ENCODE assay signal across 10 cellular contexts in genomic region chr19:36151144-36152051, GRCh38. TPM values are rescaled to one million over a fixed set of nuclear protein-coding genes. Genes with fewer than 3 reads are reported as not detected.
DNase-seq lines count a peak whose midpoint lies in the region; ATAC-seq, FAIRE-seq and TF ChIP-seq lines count a peak whose summit lies in the region.
"Had no signal": no experiment of that assay in that cellular context is flagged by ENCODE, and none has a peak within 500 bp of the region (broad histone marks: within the 10 kb centered on the region; RNA-seq: fewer than 3 reads in every experiment).

No MANE protein-coding gene starts in this region.

- H3K36me3 ChIP-seq in ascending aorta = peaks cover 40 to 42% of the 10 kb centered on the region in 2 donors
- H3K36me3 ChIP-seq in osteoblast (ENCODE audit: insufficient read depth, low read length) = peaks cover 32% of the 10 kb centered on the region

- no peak for TF ChIP-seq EP300 in A549 (IDR thresholded peaks at IDR 0.05)

- H2AFZ ChIP-seq in osteoblast (ENCODE audit: low read length) = no peak overlapping the region

- no peak for FAIRE-seq in A549 (lab: Jason Lieb, UNC)

- POLR2A ChIA-PET in A549 (lab: Yijun Ruan, JAX) = interaction anchor here (0.7 to 1.1 kb wide), 3 partner anchors 15 to 37 kb away, joined by 3 to 5 read pairs (median 4); partner anchors contain the start of gene POLR2I

- intact Hi-C loops in ascending aorta (cut with DNase I) (loop anchor here (1.0 to 5.0 kb wide), 5 partner anchors 11 to 394 kb away; partner anchors contain the start of genes CAPNS1, HSPB6, PROSER3 and ZNF146), cardiac septum (cut with DNase I) (loop anchor here (1.0 kb wide), 2 partner anchors 9 to 23 kb away; no protein-coding TSS in a partner anchor)

- no peak for TF ChIP-seq RAD21 in A549 (conservative IDR thresholded peaks at IDR 0.05 in 1 of 2, IDR thresholded peaks at IDR 0.05 in 1 of 2)

- ATAC-seq in A549 = peak; percentile 8 to 10; a peak in 5 of 6 replicates

- H3K27me3 ChIP-seq in ascending aorta (no peaks in the 10 kb centered on the region), osteoblast (ENCODE audit: insufficient read depth, low read length) (no peaks in the 10 kb centered on the region)

- 93% methylated on average over 46 of the region's 47 CpGs for WGBS in A549 (ENCODE audit: missing lambda C conversion rate)

- H3K4me1 ChIP-seq in A549 = no peaks in the 10 kb centered on the region
- H3K4me1 ChIP-seq in ascending aorta = peaks cover 4 to 17% of the 10 kb centered on the region in 2 donors
- H3K4me1 ChIP-seq in osteoblast (ENCODE audit: insufficient read depth, low read length) = peaks cover 7% of the 10 kb centered on the region

- H3K4me3 ChIP-seq in A549 (no peak overlapping the region), ascending aorta (peak overlapping the region; percentile 74 to 96), osteoblast (ENCODE audit: insufficient read depth, low read length) (peak overlapping the region; percentile 65)

- TF ChIP-seq CTCF in A549 (IDR thresholded peaks at IDR 0.05) = no peak
- TF ChIP-seq CTCF in ascending aorta (IDR thresholded peaks at IDR 0.05) = no peak
- TF ChIP-seq CTCF in osteoblast (IDR thresholded peaks at IDR 0.05; ENCODE audit: extremely low read depth, low read depth, low read length) = no peak

- H3K27ac ChIP-seq in A549 = no peak overlapping the region
- peak overlapping the region; percentile 99 to 100 for H3K27ac ChIP-seq in ascending aorta
- no peak overlapping the region for H3K27ac ChIP-seq in osteoblast (ENCODE audit: low read depth, low read length)

- no peaks in the 10 kb centered on the region for H3K9me3 ChIP-seq in A549
- H3K9me3 ChIP-seq in ascending aorta = no peaks in the 10 kb centered on the region
- no peaks in the 10 kb centered on the region for H3K9me3 ChIP-seq in osteoblast (ENCODE audit: low read depth, low read length)

- peaks cover 4% of the 10 kb centered on the region for H3K79me2 ChIP-seq in osteoblast (ENCODE audit: insufficient read depth, low read length)

- DNase-seq in A549 (ENCODE audit: low read depth in 1 of 2, low spot score in 1 of 2) (no peak), ascending aorta (ENCODE audit: low spot score in 2 of 2) (peak; percentile 39 to 85), cardiac septum (ENCODE audit: low spot score) (peak; percentile 82), osteoblast (ENCODE audit: insufficient read length, low spot score, missing footprints) (peak; percentile 89), LoVo (ENCODE audit: low spot score) (no peak), mucosa of gallbladder (ENCODE audit: low spot score) (no peak)
- DNase-seq in activated effector memory CD4-positive, alpha-beta T cell treated with anti-CD3 and anti-CD28 coated beads, Interleukin-2, amount 50 U/mL, for 16 hours = no peak
- DNase-seq in activated CD4-positive, CD25-positive, alpha-beta regulatory T cell treated with anti-CD3 and anti-CD28 coated beads, Interleukin-2, amount 50 U/mL, for 72 hours = no peak
- DNase-seq: ACHN had no signal

- TF ChIP-seq POLR2A in A549 (IDR thresholded peaks at IDR 0.05; ENCODE audit: low read length) = no peak

- CTCF ChIA-PET in A549 (lab: Yijun Ruan, JAX) = interaction anchor here (0.6 to 7.2 kb wide), 5 partner anchors 10 to 90 kb away, joined by 3 to 67 read pairs (median 5); partner anchors contain the start of gene ZNF565

- H4K20me1 ChIP-seq in osteoblast (ENCODE audit: insufficient read depth, low read length) = peaks cover 3% of the 10 kb centered on the region

- H3K4me2 ChIP-seq in A549 (no peak overlapping the region), osteoblast (ENCODE audit: insufficient read depth, low read length) (peak overlapping the region; percentile 71)

TF ChIP-seq in A549, 52 proteins besides CTCF, POLR2A, EP300 and RAD21 (continues in another document):
- no peak for TF ChIP-seq HOXB5 (CRISPR knock-in tag; IDR thresholded peaks at IDR 0.05)
- no peak for TF ChIP-seq POLR2AphosphoS2 (conservative IDR thresholded peaks at IDR 0.05; ENCODE audit: low read length)
- TF ChIP-seq ELK1 (IDR thresholded peaks at IDR 0.05; ENCODE audit: low read depth, low read length) = no peak
- no peak for TF ChIP-seq MYC (IDR thresholded peaks at IDR 0.05; ENCODE audit: borderline replicate concordance, low read length)
- TF ChIP-seq ZC3H11A (IDR thresholded peaks at IDR 0.05) = no peak
- TF ChIP-seq RARB (CRISPR knock-in tag; IDR thresholded peaks at IDR 0.05) = no peak
- no peak for TF ChIP-seq PBX3 (IDR thresholded peaks at IDR 0.05)
- TF ChIP-seq HMGXB4 (CRISPR knock-in tag; IDR thresholded peaks at IDR 0.05; ENCODE audit: borderline replicate concordance) = no peak
- no peak for TF ChIP-seq FOSB (CRISPR knock-in tag; IDR thresholded peaks at IDR 0.05)

RNA-seq across cellular contexts. Expression of gene COX7A1, which starts 0.8 kb away (rescaled TPM):
- polyA plus RNA-seq in A549 (2011; rRNA removed) = not detected in 2 replicates
- polyA plus RNA-seq in A549 (2012; cell fraction: cytosol; rRNA removed) = not detected in 2 replicates
- polyA plus RNA-seq in A549 (2012; cell fraction: nucleus; rRNA removed) = not detected in 2 replicates
- not detected in 3 replicates for polyA plus RNA-seq in A549 (2017; fragmentation: RNase III; extraction: RNeasy Plus Mini Kit Qiagen cat#74134 plus additional on column Dnase treatment)
- not detected in 2 replicates for polyA minus RNA-seq in A549 (2011; rRNA and poly(A)+ RNA removed)
- total RNA-seq in ascending aorta = 51.2 TPM
- total RNA-seq in cardiac septum = 1,917 TPM
- total RNA-seq in osteoblast = 8.3 and 13.6 TPM in 2 replicates
- total RNA-seq in mucosa of gallbladder = 55.7 TPM
- total RNA-seq: H4 had no signal

RNA-seq across cellular contexts. Expression of gene CAPNS1, which starts 11.5 kb away (rescaled TPM):
- 1,014 and 1,236 TPM in 2 replicates for polyA plus RNA-seq in A549 (2011; rRNA removed)
- 1,125 and 1,682 TPM in 2 replicates for polyA plus RNA-seq in A549 (2012; cell fraction: cytosol; rRNA removed)
- 829 and 1,189 TPM in 2 replicates for polyA plus RNA-seq in A549 (2012; cell fraction: nucleus; rRNA removed)
- polyA plus RNA-seq in A549 (2017; fragmentation: RNase III; extraction: RNeasy Plus Mini Kit Qiagen cat#74134 plus additional on column Dnase treatment) = 1,540 to 1,639 TPM (median 1,551 TPM) in 3 replicates
- polyA minus RNA-seq in A549 (2011; rRNA and poly(A)+ RNA removed) = 1,088 and 1,267 TPM in 2 replicates
- 168 TPM for total RNA-seq in ascending aorta
- total RNA-seq in cardiac septum = 892 TPM
- total RNA-seq in osteoblast = 400 and 420 TPM in 2 replicates
- total RNA-seq in mucosa of gallbladder = 584 TPM

RNA-seq across cellular contexts. Expression of gene TBCB, which starts 36.1 kb away (rescaled TPM):
- polyA plus RNA-seq in A549 (2011; rRNA removed) = 384 and 395 TPM in 2 replicates
- polyA plus RNA-seq in A549 (2012; cell fraction: cytosol; rRNA removed) = 1,257 and 1,314 TPM in 2 replicates
- polyA plus RNA-seq in A549 (2012; cell fraction: nucleus; rRNA removed) = 726 and 838 TPM in 2 replicates
- polyA plus RNA-seq in A549 (2017; fragmentation: RNase III; extraction: RNeasy Plus Mini Kit Qiagen cat#74134 plus additional on column Dnase treatment) = 352 to 400 TPM (median 397 TPM) in 3 replicates
- polyA minus RNA-seq in A549 (2011; rRNA and poly(A)+ RNA removed) = 256 and 287 TPM in 2 replicates
- total RNA-seq in ascending aorta = 129 TPM
- total RNA-seq in cardiac septum = 142 TPM
- 126 and 136 TPM in 2 replicates for total RNA-seq in osteoblast
- total RNA-seq in mucosa of gallbladder = 132 TPM

RNA-seq across cellular contexts. Expression of gene POLR2I, which starts 36.7 kb away (rescaled TPM):
- polyA plus RNA-seq in A549 (2011; rRNA removed) (107 and 123 TPM in 2 replicates), A549 (2017; fragmentation: RNase III; extraction: RNeasy Plus Mini Kit Qiagen cat#74134 plus additional on column Dnase treatment) (264 to 284 TPM (median 277 TPM) in 3 replicates)
- 490 and 587 TPM in 2 replicates for polyA plus RNA-seq in A549 (2012; cell fraction: cytosol; rRNA removed)
- 232 and 242 TPM in 2 replicates for polyA plus RNA-seq in A549 (2012; cell fraction: nucleus; rRNA removed)
- polyA minus RNA-seq in A549 (2011; rRNA and poly(A)+ RNA removed) = 379 and 495 TPM in 2 replicates
- total RNA-seq in ascending aorta (21.0 TPM), cardiac septum (98.7 TPM), osteoblast (22.4 and 33.6 TPM in 2 replicates), mucosa of gallbladder (74.5 TPM)

RNA-seq across cellular contexts. Expression of gene OVOL3, which starts 40.5 kb away (rescaled TPM):
- polyA plus RNA-seq in A549 (2011; rRNA removed) (not detected in 2 replicates), A549 (2017; fragmentation: RNase III; extraction: RNeasy Plus Mini Kit Qiagen cat#74134 plus additional on column Dnase treatment) (0.14 to 0.63 TPM (median 0.31 TPM) in 3 replicates)
- polyA plus RNA-seq in A549 (2012; cell fraction: cytosol; rRNA removed) = 0.43 and 0.70 TPM in 2 replicates
- polyA plus RNA-seq in A549 (2012; cell fraction: nucleus; rRNA removed) = 3.4 and 6.1 TPM in 2 replicates
- not detected in 2 replicates for polyA minus RNA-seq in A549 (2011; rRNA and poly(A)+ RNA removed)
- total RNA-seq in ascending aorta (not detected), cardiac septum (not detected), osteoblast (not detected in 2 replicates), mucosa of gallbladder (not detected)
- total RNA-seq: H4 had no signal

Comparison
In these comparisons a context has a peak if more than half of its experiments do, and no peak if none do; other contexts are left out.
1. DNase-seq: peak in ascending aorta (2 of 2), cardiac septum (single experiment) and osteoblast (single experiment); none in A549 (0 of 2), activated effector memory CD4-positive, alpha-beta T cell treated with anti-CD3 and anti-CD28 coated beads, Interleukin-2, amount 50 U/mL, for 16 hours (single experiment), activated CD4-positive, CD25-positive, alpha-beta regulatory T cell treated with anti-CD3 and anti-CD28 coated beads, Interleukin-2, amount 50 U/mL, for 72 hours (single experiment), LoVo (single experiment) and mucosa of gallbladder (single experiment).
2. H3K27ac ChIP-seq: peak in ascending aorta (2 of 2); none in A549 (0 of 2) and osteoblast (single experiment).
3. RNA of gene COX7A1, which starts 0.8 kb away (total RNA-seq): 1,917 TPM in cardiac septum (single experiment); 55.7 TPM in mucosa of gallbladder (single experiment), 51.2 TPM in ascending aorta (single experiment) and 8.3 to 13.6 TPM in osteoblast; every median in the first group is over 10 times any median in the second.